11 cellular contexts compared by ENCODE assay signal in genomic region chr1:62433861-62434611, GRCh38. TPM values are rescaled to one million over a fixed set of nuclear protein-coding genes. Genes with fewer than 3 reads are reported as not detected.
A peak's percentile ranks its signal among the peaks of the same experiment; 100 is the strongest.
DNase-seq lines count a peak whose midpoint lies in the region; ATAC-seq and TF ChIP-seq lines count a peak whose summit lies in the region.
"Had no signal": no experiment of that assay in that cellular context is flagged by ENCODE, and none has a peak within 500 bp of the region (broad histone marks: within the 10 kb centered on the region; RNA-seq: fewer than 3 reads in every experiment).

No MANE protein-coding gene starts in this region.

- H3K9me3 ChIP-seq in BE2C, result no peaks in the 10 kb centered on the region
- no peaks in the 10 kb centered on the region for H3K9me3 ChIP-seq in RWPE2 (ENCODE audit: severe bottlenecking)
- H3K9me3 ChIP-seq: body of pancreas, uterus had no signal

- H3K4me3 ChIP-seq in BE2C (ENCODE audit: low read depth, low read length) (no peak overlapping the region), RWPE2 (ENCODE audit: severe bottlenecking) (no peak overlapping the region)
- H3K4me3 ChIP-seq: body of pancreas, uterus had no signal

- DNase-seq in BE2C (no peak), ELR (ENCODE audit: low read depth) (peak; percentile 17), RWPE2 (ENCODE audit: low spot score) (no peak), foreskin keratinocyte (no peak), SHP77 treated with DMSO at 0.1 percent for 48 hours (lab: John Stamatoyannopoulos, UW) (no peak)
- no peak for DNase-seq in activated CD4-positive, CD25-positive, alpha-beta regulatory T cell treated with anti-CD3 and anti-CD28 coated beads, Interleukin-2, amount 50 U/mL, for 72 hours
- DNase-seq in stimulated activated CD4-positive, alpha-beta T cell treated with anti-CD3 and anti-CD28 coated beads, Interleukin-4, amount 100 ng/mL, for 4 hours, result no peak
- DNase-seq: activated CD8-positive, alpha-beta memory T cell treated with anti-CD3 and anti-CD28 coated beads for 24 hours; body of pancreas; uterus had no signal

- H3K36me3 ChIP-seq in BE2C (no peaks in the 10 kb centered on the region), RWPE2 (ENCODE audit: low read depth) (no peaks in the 10 kb centered on the region)
- H3K36me3 ChIP-seq: uterus had no signal

- TF ChIP-seq CTCF in BE2C (IDR thresholded peaks at IDR 0.05; ENCODE audit: low read depth, low read length), result peak; percentile 17; the same call in 1 of the 2 replicates
- peak; percentile 21 for TF ChIP-seq CTCF in RWPE2 (IDR thresholded peaks at IDR 0.05; ENCODE audit: poor library complexity, severe bottlenecking)
- peak; percentile 39 for TF ChIP-seq CTCF in foreskin keratinocyte (conservative IDR thresholded peaks at IDR 0.05)

- H3K4me1 ChIP-seq in BE2C (no peaks in the 10 kb centered on the region), RWPE2 (ENCODE audit: insufficient read depth, poor library complexity, severe bottlenecking) (no peaks in the 10 kb centered on the region), foreskin keratinocyte (peaks cover under 1% of the 10 kb centered on the region)

- H3K27me3 ChIP-seq in BE2C (no peaks in the 10 kb centered on the region), RWPE2 (ENCODE audit: insufficient read depth, poor library complexity, severe bottlenecking) (no peaks in the 10 kb centered on the region), foreskin keratinocyte (no peaks in the 10 kb centered on the region)
- H3K27me3 ChIP-seq: body of pancreas, uterus had no signal

- H3K27ac ChIP-seq in RWPE2 (ENCODE audit: poor library complexity, severe bottlenecking) (no peak overlapping the region), foreskin keratinocyte (no peak overlapping the region)
- H3K27ac ChIP-seq: body of pancreas, uterus had no signal

- ATAC-seq in RWPE2 (ENCODE audit: low read depth) (no peak), foreskin keratinocyte (no peak), GM21526 (IDR thresholded peaks at IDR 0.05; ENCODE audit: low FRiP score, unreplicated experiment) (no peak)
- ATAC-seq: body of pancreas had no signal

RNA-seq across cellular contexts. Expression of gene USP1, which starts 2.8 kb away (rescaled TPM):
- 15.3 TPM for polyA plus RNA-seq in BE2C (2012; ENCODE audit: insufficient read depth, insufficient read length, low read depth)
- total RNA-seq in foreskin keratinocyte, result 42.7 and 49.2 TPM in 2 replicates
- polyA plus RNA-seq in foreskin keratinocyte, result 15.4 and 21.1 TPM in 2 replicates
